1 cellular context compared by ENCODE assay signal in genomic region chr15:56211960-56212550, GRCh38.
TF ChIP-seq lines count a peak whose summit lies in the region.

No MANE protein-coding gene starts in this region.

TF ChIP-seq in SK-N-SH, 30 proteins besides CTCF, POLR2A, EP300 and RAD21 (continued from another document):
- TF ChIP-seq PBX3 (IDR thresholded peaks at IDR 0.05) = no peak
TF ChIP-seq in SK-N-SH: peak in this region for 0.
